Comparison of ENCODE assay signal across 20 cellular contexts in the genomic region with DNA sequence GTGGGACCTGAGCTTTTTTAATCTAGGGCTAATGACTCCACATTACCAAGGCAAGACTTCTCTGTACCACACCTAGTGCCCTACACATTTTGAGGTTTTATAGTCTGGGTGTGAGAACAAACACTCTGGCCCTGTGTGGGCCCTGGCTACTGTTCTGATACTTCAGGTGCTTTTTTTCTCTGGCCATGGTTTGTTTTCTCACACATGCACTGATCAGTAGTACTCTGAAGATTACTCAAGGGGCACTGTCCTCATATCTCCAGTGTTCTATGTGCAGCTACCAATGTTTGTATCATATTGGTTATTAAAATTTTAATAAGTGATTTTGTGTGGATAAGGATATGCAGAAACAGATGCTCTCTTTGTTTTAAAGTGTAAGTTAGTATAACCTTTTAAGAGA. TPM values are rescaled to one million over a fixed set of nuclear protein-coding genes. Genes with fewer than 3 reads are reported as not detected.
A peak's percentile ranks its signal among the peaks of the same experiment; 100 is the strongest.
DNase-seq lines count a peak whose midpoint lies in the region; ATAC-seq, FAIRE-seq and TF ChIP-seq lines count a peak whose summit lies in the region.
"Had no signal": no experiment of that assay in that cellular context is flagged by ENCODE, and none has a peak within 500 bp of the region (broad histone marks: within the 10 kb centered on the region; RNA-seq: fewer than 3 reads in every experiment).

No MANE protein-coding gene starts in this region.

- H3K4me1 ChIP-seq in HepG2 (ENCODE audit: insufficient read depth, low read length) (peaks cover 10% of the 10 kb centered on the region), right lobe of liver (no peaks in the 10 kb centered on the region), endodermal cell (ENCODE audit: control insufficient read depth, insufficient read depth, low read length) (no peaks in the 10 kb centered on the region)
- H3K4me1 ChIP-seq: BE2C had no signal

- H4K20me1 ChIP-seq in HepG2 (ENCODE audit: insufficient read depth, low read length) = no peaks in the 10 kb centered on the region

- no peaks in the 10 kb centered on the region for H3K79me2 ChIP-seq in HepG2 (ENCODE audit: insufficient read depth, low read length)

- H3K27ac Mint-ChIP-seq in endodermal cell = no peak overlapping the region
- H3K27ac Mint-ChIP-seq: CD4-positive, alpha-beta T cell had no signal

- peaks cover 23% of the 10 kb centered on the region for H3K9me3 Mint-ChIP-seq in endodermal cell

- TF ChIP-seq RAD21 in HepG2 (CRISPR knock-in tag; IDR thresholded peaks at IDR 0.05) = no peak

- no peak overlapping the region for H3K4me2 ChIP-seq in HepG2 (ENCODE audit: low read depth, low read length)

- no peak for DNase-seq in HepG2 (ENCODE audit: low spot score)
- no peak for DNase-seq in right lobe of liver
- no peak for DNase-seq in endodermal cell
- DNase-seq in NCI-H446 (lab: John Stamatoyannopoulos, UW) = no peak
- DNase-seq in activated CD8-positive, alpha-beta memory T cell treated with anti-CD3 and anti-CD28 coated beads for 24 hours = no peak
- DNase-seq in GM03348 (ENCODE audit: low spot score) = no peak
- DNase-seq: BE2C; Calu3; CD4-positive, alpha-beta T cell; DMS53; MM.1S; NCI-H1092 treated with DMSO at 0.1 percent for 48 hours; NCI-H1694; NCI-H524 had no signal

- no peak overlapping the region for H2AFZ ChIP-seq in HepG2 (ENCODE audit: low read length)

- TF ChIP-seq POLR2A in HepG2 (IDR thresholded peaks at IDR 0.05; ENCODE audit: insufficient read depth in 1 of 2, low read depth in 2 of 2, low read length in 2 of 2) (no peak), right lobe of liver (IDR thresholded peaks at IDR 0.05) (no peak)

- no peak for TF ChIP-seq CTCF in HepG2 (CRISPR knock-in tag; IDR thresholded peaks at IDR 0.05)
- no peak for TF ChIP-seq CTCF in right lobe of liver (IDR thresholded peaks at IDR 0.05)
- TF ChIP-seq CTCF in endodermal cell (conservative IDR thresholded peaks at IDR 0.05) = peak; percentile 31

- ATAC-seq in HepG2 (peak; percentile 52; the same call in 2 of the 3 replicates), right lobe of liver (no peak), GM21390 (IDR thresholded peaks at IDR 0.05; ENCODE audit: unreplicated experiment) (peak; percentile 45), HG03354 (IDR thresholded peaks at IDR 0.05; ENCODE audit: poor library complexity, severe bottlenecking, unreplicated experiment) (peak; percentile 60)
- ATAC-seq: Panc1 had no signal

- no peak for FAIRE-seq in HepG2 (lab: Jason Lieb, UNC)
- FAIRE-seq: H1 had no signal

- H3K36me3 ChIP-seq in HepG2 (replicated peaks in 1 of 2; ENCODE audit: control insufficient read depth in 1 of 2, insufficient read depth in 2 of 2, low read length in 2 of 2) (no peaks in the 10 kb centered on the region), right lobe of liver (no peaks in the 10 kb centered on the region), endodermal cell (ENCODE audit: control insufficient read depth, insufficient read depth, low read length) (no peaks in the 10 kb centered on the region)
- H3K36me3 ChIP-seq: BE2C had no signal

- TF ChIP-seq EP300 in HepG2 (IDR thresholded peaks at IDR 0.05; ENCODE audit: low read depth in 2 of 2, low read length in 2 of 2) (no peak), HepG2 (CRISPR knock-in tag; IDR thresholded peaks at IDR 0.05; ENCODE audit: borderline replicate concordance) (no peak)

- H3K36me3 Mint-ChIP-seq in endodermal cell (ENCODE audit: low read depth) = peaks cover 27% of the 10 kb centered on the region

- intact Hi-C loops in HepG2 (cut with micrococcal nuclease; ENCODE audit: unreplicated experiment) (no loop called here), right lobe of liver (cut with DNase I) (no loop called here)

- POLR2A ChIA-PET in HepG2 (lab: Yijun Ruan, JAX) = no interaction called here

- peaks cover under 1% of the 10 kb centered on the region for H3K4me1 Mint-ChIP-seq in endodermal cell

- no peaks in the 10 kb centered on the region for H3K27me3 Mint-ChIP-seq in endodermal cell (ENCODE audit: insufficient read depth)
- H3K27me3 Mint-ChIP-seq: CD4-positive, alpha-beta T cell; IgD-negative memory B cell had no signal

- H3K4me3 Mint-ChIP-seq in endodermal cell = no peak overlapping the region
- H3K4me3 Mint-ChIP-seq: CD4-positive, alpha-beta T cell had no signal

- H3K27ac ChIP-seq in HepG2 (ENCODE audit: extremely low read length, insufficient read depth, low read length) (no peak overlapping the region), right lobe of liver (no peak overlapping the region), endodermal cell (ENCODE audit: low read depth, low read length) (no peak overlapping the region)
- H3K27ac ChIP-seq: 22Rv1 had no signal

- no TSS peak for BruUV-seq in HepG2 (replicated peaks; lab: Mats Ljungman, UMichigan)

- H3K9ac ChIP-seq in HepG2 (ENCODE audit: insufficient read depth, low read depth, low read length) (no peak overlapping the region), endodermal cell (ENCODE audit: extremely low read depth, low read length, poor library complexity, severe bottlenecking) (no peak overlapping the region)

- H3K27me3 ChIP-seq in HepG2 (ENCODE audit: control insufficient read depth in 1 of 2, insufficient read depth in 2 of 2, low read length in 2 of 2) (no peaks in the 10 kb centered on the region), right lobe of liver (no peaks in the 10 kb centered on the region), endodermal cell (ENCODE audit: control insufficient read depth, insufficient read depth, low read length, poor library complexity, severe bottlenecking) (no peaks in the 10 kb centered on the region)
- H3K27me3 ChIP-seq: BE2C had no signal

- H3K9me3 ChIP-seq in HepG2 (ENCODE audit: low read length) (no peaks in the 10 kb centered on the region), right lobe of liver (no peaks in the 10 kb centered on the region), endodermal cell (ENCODE audit: control insufficient read depth, low read length) (peaks cover 23% of the 10 kb centered on the region)
- H3K9me3 ChIP-seq: BE2C had no signal

- CTCF ChIA-PET in HepG2 (lab: Yijun Ruan, JAX; ENCODE audit: low intra/inter-chr PET ratio, low total read pairs) = no interaction called here

- H3K4me3 ChIP-seq in HepG2 (replicated peaks in 1 of 3; ENCODE audit: insufficient read depth in 1 of 3, low read depth in 2 of 3, low read length in 3 of 3) = no peak overlapping the region
- no peak overlapping the region for H3K4me3 ChIP-seq in right lobe of liver
- H3K4me3 ChIP-seq in endodermal cell (ENCODE audit: low read length) = no peak overlapping the region

- in situ Hi-C loops in HepG2 (cut with HindIII; ENCODE audit: extremely low pct_ligation_motif_present, low pct_unique_long_range_greater_than_20kb) = no loop called here

TF ChIP-seq in HepG2, 621 proteins besides CTCF, POLR2A, EP300 and RAD21 (continues in another document):
- TF ChIP-seq PAXIP1 (CRISPR knock-in tag; conservative IDR thresholded peaks at IDR 0.05) = no peak
- TF ChIP-seq KDM5A (IDR thresholded peaks at IDR 0.05; ENCODE audit: borderline replicate concordance, low read length) = no peak
- no peak for TF ChIP-seq KDM3A (CRISPR knock-in tag; IDR thresholded peaks at IDR 0.05; ENCODE audit: low read depth)

RNA-seq across cellular contexts. Expression of gene C9orf40, which starts 5.9 kb away (rescaled TPM):
- total RNA-seq in HepG2 (2016; rRNA removed; fragmentation: Illumina TruSeq; extraction: Trizol) (13.5 and 16.5 TPM in 2 replicates), right lobe of liver (1 to 10 TPM; 1.6 to 4.0 (median 3.0) TPM), endodermal cell (10 to 100 TPM; 17.6 to 25.2 TPM)
- total RNA-seq in HepG2 (2016; cell fraction: cytosol; rRNA removed; fragmentation: Illumina TruSeq; extraction: Trizol; ENCODE audit: low read depth) = 4.0 and 4.1 TPM in 2 replicates
- 13.8 and 16.2 TPM in 2 replicates for total RNA-seq in HepG2 (2016; cell fraction: insoluble cytoplasmic fraction; rRNA removed; fragmentation: Illumina TruSeq; extraction: Trizol)
- 8.1 and 8.7 TPM in 2 replicates for total RNA-seq in HepG2 (2016; cell fraction: membrane; rRNA removed; fragmentation: Illumina TruSeq; extraction: Trizol)
- 8.0 and 8.6 TPM in 2 replicates for total RNA-seq in HepG2 (2016; cell fraction: nucleus; rRNA removed; fragmentation: Illumina TruSeq; extraction: Trizol)
- 2.0 and 3.0 TPM in 2 replicates for polyA plus RNA-seq in HepG2 (2011; rRNA removed)
- polyA plus RNA-seq in HepG2 (2011; cell fraction: cytosol; rRNA removed) = 1.8 and 2.4 TPM in 2 replicates
- 1.9 and 2.2 TPM in 2 replicates for polyA plus RNA-seq in HepG2 (2011; cell fraction: nucleus; rRNA removed)
- polyA plus RNA-seq in HepG2 (2012) = 5.6 and 8.8 TPM in 2 replicates
- 5.2 and 5.7 TPM in 2 replicates for polyA plus RNA-seq in HepG2 (2016; cell fraction: cytosol; fragmentation: Illumina TruSeq; extraction: Trizol; ENCODE audit: low read depth)
- polyA plus RNA-seq in HepG2 (2016; cell fraction: insoluble cytoplasmic fraction; fragmentation: Illumina TruSeq; extraction: Trizol; ENCODE audit: low read depth) = 21.2 and 22.6 TPM in 2 replicates
- polyA plus RNA-seq in HepG2 (2016; cell fraction: membrane; fragmentation: Illumina TruSeq; extraction: Trizol; ENCODE audit: low read depth) = 7.6 and 8.0 TPM in 2 replicates
- 13.9 and 16.8 TPM in 2 replicates for polyA plus RNA-seq in HepG2 (2016; cell fraction: nucleus; fragmentation: Illumina TruSeq; extraction: Trizol; ENCODE audit: insufficient read depth, low read depth)
- 2.0 and 2.8 TPM in 2 replicates for polyA minus RNA-seq in HepG2 (2011; rRNA and poly(A)+ RNA removed; ENCODE audit: low replicate concordance)
- 3.9 and 4.3 TPM in 2 replicates for polyA minus RNA-seq in HepG2 (2011; cell fraction: cytosol; rRNA and poly(A)+ RNA removed)
- polyA minus RNA-seq in HepG2 (2011; cell fraction: nucleus; rRNA and poly(A)+ RNA removed) = 2.0 and 2.7 TPM in 2 replicates
- polyA plus RNA-seq in endodermal cell (2013, experiment 1 of 2) = 13.7 TPM
- 14.9 TPM for polyA plus RNA-seq in endodermal cell (2013, experiment 2 of 2)

Comparison
In these comparisons a context has a peak if more than half of its experiments do, and no peak if none do; other contexts are left out.
1. ATAC-seq: peak in HepG2 (single experiment), GM21390 (single experiment) and HG03354 (single experiment); none in right lobe of liver (0 of 4).